8 cellular contexts compared by ENCODE assay signal in genomic region chr15:85330941-85331588, GRCh38. TPM values are rescaled to one million over a fixed set of nuclear protein-coding genes. Genes with fewer than 3 reads are reported as not detected.
DNase-seq lines count a peak whose midpoint lies in the region; ATAC-seq and TF ChIP-seq lines count a peak whose summit lies in the region.

No MANE protein-coding gene starts in this region.

- H3K9me3 ChIP-seq in HUES48 (ENCODE audit: control insufficient read depth, insufficient read depth, low read length) = no peaks in the 10 kb centered on the region

- ATAC-seq in GM21447 (IDR thresholded peaks at IDR 0.05; ENCODE audit: unreplicated experiment) = peak; percentile 57

- CTCF ChIA-PET in RWPE1 (lab: Yijun Ruan, JAX) = interaction anchor here (0.5 to 2.8 kb wide), 28 partner anchors 9 to 710 kb away, joined by 3 to 21 read pairs (median 4); no protein-coding TSS in a partner anchor

- peak; percentile 89 for DNase-seq in Daoy (ENCODE audit: low read depth)
- peak; percentile 83 for DNase-seq in RWPE1 (ENCODE audit: low spot score)
- DNase-seq in activated naive CD4-positive, alpha-beta T cell (lab: John Stamatoyannopoulos, UW) = peak in 3 of 4 experiments; percentile 6 to 37 (median 11)
- DNase-seq in globus pallidus (ENCODE audit: low spot score) = peak; percentile 40
- DNase-seq in posterior vena cava (ENCODE audit: low spot score) = peak; percentile 95
- peak; percentile 94 for DNase-seq in ureter (ENCODE audit: low spot score)

- intact Hi-C loops in posterior vena cava (cut with DNase I) = loop anchor here (10.0 kb wide), 3 partner anchors 84 to 194 kb away; no protein-coding TSS in a partner anchor

- TF ChIP-seq CTCF in RWPE1 (conservative IDR thresholded peaks at IDR 0.05; ENCODE audit: low read depth) = peak; percentile 98

- POLR2A ChIA-PET in RWPE1 (lab: Yijun Ruan, JAX; ENCODE audit: low non-redundant PET) = interaction anchor here (1.0 kb wide), 2 partner anchors 49 to 63 kb away, joined by 3 read pairs; partner anchors contain the start of gene AKAP13

- H3K4me1 ChIP-seq in HUES48 (ENCODE audit: control insufficient read depth, insufficient read depth, low read length) = peaks cover 19% of the 10 kb centered on the region

- no peak overlapping the region for H3K9ac ChIP-seq in HUES48 (ENCODE audit: low read depth, low read length)

- H3K36me3 ChIP-seq in HUES48 (ENCODE audit: control insufficient read depth, insufficient read depth, low read length) = no peaks in the 10 kb centered on the region

- H3K27ac ChIP-seq in HUES48 (ENCODE audit: low read depth, low read length) (peak overlapping the region; percentile 50), RWPE1 (peak overlapping the region; percentile 84)

- no peaks in the 10 kb centered on the region for H3K27me3 ChIP-seq in HUES48 (ENCODE audit: control insufficient read depth, insufficient read depth, low read length)

- 0 out of 2 replicates have a peak overlapping the region, but pooled peaks have one; percentile 36 for H3K4me3 ChIP-seq in HUES48 (ENCODE audit: low read depth, low read length)

RNA-seq across cellular contexts. Expression of gene AKAP13, which starts 49.3 kb away (rescaled TPM):
- 9.9 and 18.5 TPM in 2 replicates for total RNA-seq in Daoy (2014; rRNA removed; shearing (Covaris generic))
- 100 to 1,000 TPM; 214 TPM for total RNA-seq in posterior vena cava
- total RNA-seq in ureter = 264 TPM

Comparison
In these comparisons a context has a peak if more than half of its experiments do, and no peak if none do; other contexts are left out.
1. Peak in every context shown above with its lines: DNase-seq, ATAC-seq, H3K4me3 ChIP-seq and H3K27ac ChIP-seq.
2. DNase-seq: peak in every context shown above with its lines; median percentile 95 in posterior vena cava; 94 in ureter; 89 in Daoy; 83 in RWPE1; 40 in globus pallidus; 11 in activated naive CD4-positive, alpha-beta T cell.
3. RNA of gene AKAP13, which starts 49.3 kb away (total RNA-seq): 264 TPM in ureter (single experiment) and 214 TPM in posterior vena cava; 9.9 to 18.5 TPM in Daoy; every median in the first group is over 10 times any median in the second.